In genomic region chr16:181668-182021, GRCh38 we compare ENCODE assay signal across 11 cellular contexts. TPM values are rescaled to one million over a fixed set of nuclear protein-coding genes. Genes with fewer than 3 reads are reported as not detected.
DNase-seq lines count a peak whose midpoint lies in the region; ATAC-seq, FAIRE-seq and TF ChIP-seq lines count a peak whose summit lies in the region.
"Had no signal": no experiment of that assay in that cellular context is flagged by ENCODE, and none has a peak within 500 bp of the region (broad histone marks: within the 10 kb centered on the region; RNA-seq: fewer than 3 reads in every experiment).

No MANE protein-coding gene starts in this region.

- BruUV-seq in Panc1 (replicated peaks; lab: Mats Ljungman, UMichigan) (no TSS peak), endothelial cell of umbilical vein (replicated peaks; lab: Mats Ljungman, UMichigan) (no TSS peak)

- H3K36me3 ChIP-seq in Panc1 (ENCODE audit: control insufficient read depth, insufficient read depth, low read length), result no peaks in the 10 kb centered on the region
- no peaks in the 10 kb centered on the region for H3K36me3 ChIP-seq in endothelial cell of umbilical vein (ENCODE audit: control insufficient read depth in 2 of 2, extremely low read depth in 1 of 2, insufficient read depth in 2 of 2, low read length in 2 of 2)
- H3K36me3 ChIP-seq in smooth muscle cell (ENCODE audit: low read depth), result no peaks in the 10 kb centered on the region

- H3K9me3 Mint-ChIP-seq in activated CD8-positive, alpha-beta T cell treated with anti-CD3 and anti-CD28 coated beads for 36 hours, result no peaks in the 10 kb centered on the region
- no peaks in the 10 kb centered on the region for H3K9me3 Mint-ChIP-seq in activated CD8-positive, alpha-beta T cell treated with anti-CD3 and anti-CD28 coated beads, Interleukin-2, amount 10 ng/mL, durations not matched to agents 7 days and 5 days (ENCODE audit: insufficient read depth)
- H3K9me3 Mint-ChIP-seq: activated T-helper 17 cell treated with anti-CD3 and anti-CD28 coated beads, Interleukin-2, amount 50 U/mL, for 72 hours; immature natural killer cell had no signal

- no peaks in the 10 kb centered on the region for H3K9me1 ChIP-seq in endothelial cell of umbilical vein (replicated peaks; ENCODE audit: control insufficient read depth, extremely low read depth, insufficient read depth, low read length)

- peaks cover 23% of the 10 kb centered on the region for H3K27me3 Mint-ChIP-seq in activated CD8-positive, alpha-beta T cell treated with anti-CD3 and anti-CD28 coated beads for 36 hours
- H3K27me3 Mint-ChIP-seq in activated CD8-positive, alpha-beta T cell treated with anti-CD3 and anti-CD28 coated beads, Interleukin-2, amount 10 ng/mL, durations not matched to agents 7 days and 5 days (ENCODE audit: low read depth), result peaks cover 24% of the 10 kb centered on the region

- no peaks in the 10 kb centered on the region for H4K20me1 ChIP-seq in endothelial cell of umbilical vein (replicated peaks; ENCODE audit: control insufficient read depth, extremely low read depth, insufficient read depth, low read length)
- H4K20me1 ChIP-seq in smooth muscle cell (ENCODE audit: low read depth), result peaks cover 34% of the 10 kb centered on the region

- H3K4me1 ChIP-seq in Panc1 (ENCODE audit: control insufficient read depth, insufficient read depth, low read length), result peaks cover 6% of the 10 kb centered on the region; the same call in 1 of the 2 replicates
- peaks cover 5% of the 10 kb centered on the region for H3K4me1 ChIP-seq in endothelial cell of umbilical vein (ENCODE audit: control insufficient read depth, extremely low read depth, insufficient read depth, low read length)
- H3K4me1 ChIP-seq in smooth muscle cell (ENCODE audit: low read depth), result peaks cover 9% of the 10 kb centered on the region

- no peak overlapping the region for H3K4me2 ChIP-seq in endothelial cell of umbilical vein (ENCODE audit: insufficient read depth, low read length)
- H3K4me2 ChIP-seq in smooth muscle cell, result peak overlapping the region; percentile 89

- 38% methylated on average over 11 of the region's 11 CpGs for WGBS in smooth muscle cell (ENCODE audit: low lambda C conversion rate)

- H3K9me3 ChIP-seq in Panc1 (ENCODE audit: control insufficient read depth, insufficient read depth, low read depth, low read length) (no peaks in the 10 kb centered on the region), endothelial cell of umbilical vein (replicated peaks; ENCODE audit: control insufficient read depth, insufficient read depth, low read length) (no peaks in the 10 kb centered on the region), smooth muscle cell (replicated peaks; ENCODE audit: low read depth) (no peaks in the 10 kb centered on the region)

- POLR2A ChIA-PET in activated CD8-positive, alpha-beta T cell treated with anti-CD3 and anti-CD28 coated beads for 36 hours (lab: Charles Lee), result interaction anchor here (0.7 to 1.3 kb wide), 6 partner anchors 10 to 105 kb away, joined by 3 to 5 read pairs (median 4); no protein-coding TSS in a partner anchor
- POLR2A ChIA-PET in activated CD8-positive, alpha-beta T cell treated with anti-CD3 and anti-CD28 coated beads, Interleukin-2, amount 10 ng/mL, durations not matched to agents 7 days and 5 days (lab: Charles Lee), result interaction anchor here (0.9 kb wide), 1 partner anchor 75 kb away, joined by 3 read pairs; no protein-coding TSS in a partner anchor
- POLR2A ChIA-PET in Panc1 (lab: Charles Lee) (no interaction called here), endothelial cell of umbilical vein (lab: Charles Lee) (no interaction called here)

- in situ Hi-C loops in Panc1 (cut with HindIII; ENCODE audit: low pct_unique_long_range_greater_than_20kb, low sequenced_read_pairs), result no loop called here

- H3K79me2 ChIP-seq in endothelial cell of umbilical vein (ENCODE audit: control insufficient read depth, insufficient read depth, low read length) (no peaks in the 10 kb centered on the region), smooth muscle cell (ENCODE audit: low read depth) (no peaks in the 10 kb centered on the region)

- no peak for FAIRE-seq in endothelial cell of umbilical vein (lab: Jason Lieb, UNC)

- intact Hi-C loops in activated CD8-positive, alpha-beta T cell treated with anti-CD3 and anti-CD28 coated beads for 36 hours (cut with micrococcal nuclease), result loop anchor here (5.0 kb wide), 1 partner anchor 74 kb away; no protein-coding TSS in a partner anchor
- intact Hi-C loops in Panc1 (cut with micrococcal nuclease; ENCODE audit: unreplicated experiment) (loop anchor here (2.0 kb wide), 1 partner anchor 75 kb away; no protein-coding TSS in a partner anchor), endothelial cell of umbilical vein (cut with micrococcal nuclease) (loop anchor here (1.0 to 5.0 kb wide), 4 partner anchors 65 to 171 kb away; partner anchors contain the start of gene AXIN1)

- TF ChIP-seq CTCF in activated CD8-positive, alpha-beta T cell treated with anti-CD3 and anti-CD28 coated beads for 36 hours (IDR thresholded peaks at IDR 0.05), result peak; percentile 53
- TF ChIP-seq CTCF in Panc1 (IDR thresholded peaks at IDR 0.05), result peak; percentile 51
- no peak for TF ChIP-seq CTCF in endothelial cell of umbilical vein (IDR thresholded peaks at IDR 0.05; ENCODE audit: extremely low read depth in 1 of 2, insufficient read depth in 1 of 2, low read depth in 1 of 2, low read length in 2 of 2)
- TF ChIP-seq CTCF in smooth muscle cell (IDR thresholded peaks at IDR 0.05; ENCODE audit: borderline replicate concordance, insufficient read depth, poor library complexity, severe bottlenecking), result no peak

- H3K36me3 Mint-ChIP-seq in activated CD8-positive, alpha-beta T cell treated with anti-CD3 and anti-CD28 coated beads for 36 hours (ENCODE audit: low read depth), result peaks cover 9% of the 10 kb centered on the region
- H3K36me3 Mint-ChIP-seq in activated CD8-positive, alpha-beta T cell treated with anti-CD3 and anti-CD28 coated beads, Interleukin-2, amount 10 ng/mL, durations not matched to agents 7 days and 5 days (ENCODE audit: low read depth), result peaks cover 3% of the 10 kb centered on the region

- DNase-seq in activated CD8-positive, alpha-beta T cell treated with anti-CD3 and anti-CD28 coated beads for 36 hours, result no peak
- DNase-seq in activated CD8-positive, alpha-beta T cell treated with anti-CD3 and anti-CD28 coated beads, Interleukin-2, amount 10 ng/mL, durations not matched to agents 7 days and 5 days, result no peak
- DNase-seq in Panc1 (ENCODE audit: low read depth, low spot score), result no peak
- no peak for DNase-seq in endothelial cell of umbilical vein (ENCODE audit: low read depth, low spot score)
- no peak for DNase-seq in smooth muscle cell (lab: John Stamatoyannopoulos, UW; ENCODE audit: unreplicated experiment)
- no peak for DNase-seq in UCSD-AML1 (lab: John Stamatoyannopoulos, UW; ENCODE audit: unreplicated experiment)
- DNase-seq in HPDE6-E6E7 (ENCODE audit: extremely low spot score), result no peak

- H3F3A ChIP-seq in smooth muscle cell (ENCODE audit: low read depth), result no peaks in the 10 kb centered on the region

- H3K9ac ChIP-seq in endothelial cell of umbilical vein (replicated peaks; ENCODE audit: extremely low read depth, insufficient read depth, low read length), result no peak overlapping the region
- no peak overlapping the region for H3K9ac ChIP-seq in smooth muscle cell (ENCODE audit: low read depth)

- H3K27ac Mint-ChIP-seq in activated CD8-positive, alpha-beta T cell treated with anti-CD3 and anti-CD28 coated beads for 36 hours, result no peak overlapping the region
- H3K27ac Mint-ChIP-seq in activated CD8-positive, alpha-beta T cell treated with anti-CD3 and anti-CD28 coated beads, Interleukin-2, amount 10 ng/mL, durations not matched to agents 7 days and 5 days, result no peak overlapping the region
- H3K27ac Mint-ChIP-seq: activated T-helper 17 cell treated with anti-CD3 and anti-CD28 coated beads, Interleukin-2, amount 50 U/mL, for 72 hours; immature natural killer cell had no signal

- dilution Hi-C loops in endothelial cell of umbilical vein (cut with MboI; ENCODE audit: extremely low pct_ligation_motif_present, low sequenced_read_pairs), result no loop called here

- CTCF ChIA-PET in activated CD8-positive, alpha-beta T cell treated with anti-CD3 and anti-CD28 coated beads for 36 hours (lab: Charles Lee), result interaction anchor here (0.6 to 4.1 kb wide), 23 partner anchors 10 to 116 kb away, joined by 3 to 33 read pairs (median 5); no protein-coding TSS in a partner anchor
- CTCF ChIA-PET in activated CD8-positive, alpha-beta T cell treated with anti-CD3 and anti-CD28 coated beads, Interleukin-2, amount 10 ng/mL, durations not matched to agents 7 days and 5 days (lab: Charles Lee), result interaction anchor here (0.5 to 3.1 kb wide), 12 partner anchors 9 to 143 kb away, joined by 3 to 17 read pairs (median 3); no protein-coding TSS in a partner anchor
- CTCF ChIA-PET in Panc1 (lab: Charles Lee), result interaction anchor here (0.5 to 0.7 kb wide), 2 partner anchors 54 to 84 kb away, joined by 3 to 5 read pairs; no protein-coding TSS in a partner anchor
- CTCF ChIA-PET in endothelial cell of umbilical vein (lab: Charles Lee), result interaction anchor here (2.2 to 3.3 kb wide), 4 partner anchors 64 to 181 kb away, joined by 12 to 41 read pairs (median 20); no protein-coding TSS in a partner anchor

- no peak overlapping the region for H2AFZ ChIP-seq in endothelial cell of umbilical vein (ENCODE audit: low read depth, low read length)
- H2AFZ ChIP-seq in smooth muscle cell (ENCODE audit: low read depth), result no peak overlapping the region

- no peaks in the 10 kb centered on the region for H3K27me3 ChIP-seq in Panc1 (ENCODE audit: control insufficient read depth, insufficient read depth, low read length)
- peaks cover 19 to 25% of the 10 kb centered on the region in 2 experiments for H3K27me3 ChIP-seq in endothelial cell of umbilical vein (ENCODE audit: control insufficient read depth in 2 of 2, insufficient read depth in 2 of 2, low read length in 2 of 2)
- peaks cover 39% of the 10 kb centered on the region for H3K27me3 ChIP-seq in smooth muscle cell (ENCODE audit: low read depth)

- H3K27ac ChIP-seq in Panc1 (ENCODE audit: low read length) (no peak overlapping the region), endothelial cell of umbilical vein (ENCODE audit: insufficient read depth, low read depth, low read length) (no peak overlapping the region), smooth muscle cell (ENCODE audit: low read depth) (no peak overlapping the region)

- no peak for ATAC-seq in activated CD8-positive, alpha-beta T cell treated with anti-CD3 and anti-CD28 coated beads for 36 hours
- ATAC-seq in activated CD8-positive, alpha-beta T cell treated with anti-CD3 and anti-CD28 coated beads, Interleukin-2, amount 10 ng/mL, durations not matched to agents 7 days and 5 days, result no peak
- ATAC-seq in Panc1 (peak; percentile 11), HG02840 (IDR thresholded peaks at IDR 0.05; ENCODE audit: low FRiP score, unreplicated experiment) (no peak)

- H3K4me3 ChIP-seq in Panc1 (ENCODE audit: low read depth in 2 of 2, low read length in 2 of 2) (no peak overlapping the region), endothelial cell of umbilical vein (replicated peaks in 1 of 3; ENCODE audit: insufficient read depth in 1 of 3, low read depth in 1 of 3, low read length in 3 of 3) (no peak overlapping the region), smooth muscle cell (no peak overlapping the region)

- H3K4me3 Mint-ChIP-seq in activated CD8-positive, alpha-beta T cell treated with anti-CD3 and anti-CD28 coated beads for 36 hours, result no peak overlapping the region
- no peak overlapping the region for H3K4me3 Mint-ChIP-seq in activated CD8-positive, alpha-beta T cell treated with anti-CD3 and anti-CD28 coated beads, Interleukin-2, amount 10 ng/mL, durations not matched to agents 7 days and 5 days
- H3K4me3 Mint-ChIP-seq: activated T-helper 17 cell treated with anti-CD3 and anti-CD28 coated beads, Interleukin-2, amount 50 U/mL, for 72 hours had no signal

- no peak for TF ChIP-seq POLR2A in endothelial cell of umbilical vein (IDR thresholded peaks at IDR 0.05; ENCODE audit: low read depth, low read length)

- peaks cover 4% of the 10 kb centered on the region for H3K4me1 Mint-ChIP-seq in activated CD8-positive, alpha-beta T cell treated with anti-CD3 and anti-CD28 coated beads for 36 hours (ENCODE audit: low read depth)
- H3K4me1 Mint-ChIP-seq in activated CD8-positive, alpha-beta T cell treated with anti-CD3 and anti-CD28 coated beads, Interleukin-2, amount 10 ng/mL, durations not matched to agents 7 days and 5 days (ENCODE audit: low read depth), result peaks cover 12% of the 10 kb centered on the region
- H3K4me1 Mint-ChIP-seq: activated T-helper 17 cell treated with anti-CD3 and anti-CD28 coated beads, Interleukin-2, amount 50 U/mL, for 72 hours had no signal

RNA-seq across cellular contexts. Expression of gene HBQ1, which starts 1.4 kb away (rescaled TPM):
- total RNA-seq in activated CD8-positive, alpha-beta T cell treated with anti-CD3 and anti-CD28 coated beads for 36 hours, result 1 to 10 TPM; 2.2 to 3.2 TPM
- total RNA-seq in activated CD8-positive, alpha-beta T cell treated with anti-CD3 and anti-CD28 coated beads, Interleukin-2, amount 10 ng/mL, durations not matched to agents 7 days and 5 days, result not detected
- total RNA-seq in Panc1 (2021; ENCODE audit: unreplicated experiment) (10.4 TPM), endothelial cell of umbilical vein (not detected in 2 replicates), smooth muscle cell (not detected in 2 replicates)
- polyA plus RNA-seq in Panc1 (2012; ENCODE audit: insufficient read length), result 22.1 TPM
- polyA plus RNA-seq in endothelial cell of umbilical vein (0.75 and 2.5 TPM in 2 replicates), smooth muscle cell (not detected in 2 replicates)
- 0.18 and 0.25 TPM in 2 replicates for polyA plus RNA-seq in endothelial cell of umbilical vein (2011; cell fraction: cytosol; rRNA removed)
- 0.78 TPM in 1 of 2 replicates, not detected in the other for polyA plus RNA-seq in endothelial cell of umbilical vein (2011; cell fraction: nucleus; rRNA removed)
- polyA plus RNA-seq in endothelial cell of umbilical vein (2012), result 0.55 and 0.95 TPM in 2 replicates
- 0.90 and 0.93 TPM in 2 replicates for polyA minus RNA-seq in endothelial cell of umbilical vein
- polyA minus RNA-seq in endothelial cell of umbilical vein (2011; cell fraction: cytosol; rRNA and poly(A)+ RNA removed), result not detected
- not detected in 2 replicates for polyA minus RNA-seq in endothelial cell of umbilical vein (2011; cell fraction: nucleus; rRNA and poly(A)+ RNA removed)
- total RNA-seq: activated T-helper 17 cell treated with anti-CD3 and anti-CD28 coated beads, Interleukin-2, amount 50 U/mL, for 72 hours had no signal
- polyA plus RNA-seq: AG04450 had no signal

RNA-seq across cellular contexts. Expression of gene HBA1, which starts 5.2 kb away (rescaled TPM):
- total RNA-seq in activated CD8-positive, alpha-beta T cell treated with anti-CD3 and anti-CD28 coated beads for 36 hours, result not detected
- total RNA-seq in activated CD8-positive, alpha-beta T cell treated with anti-CD3 and anti-CD28 coated beads, Interleukin-2, amount 10 ng/mL, durations not matched to agents 7 days and 5 days, result not detected
- 4.4 TPM for total RNA-seq in Panc1 (2021; ENCODE audit: unreplicated experiment)
- polyA plus RNA-seq in Panc1 (2012; ENCODE audit: insufficient read length), result 4.1 TPM
- total RNA-seq in endothelial cell of umbilical vein, result not detected in 2 replicates
- not detected in 2 replicates for polyA plus RNA-seq in endothelial cell of umbilical vein
- not detected in 2 replicates for polyA plus RNA-seq in endothelial cell of umbilical vein (2011; cell fraction: cytosol; rRNA removed)
- polyA plus RNA-seq in endothelial cell of umbilical vein (2011; cell fraction: nucleus; rRNA removed), result not detected in 2 replicates
- polyA plus RNA-seq in endothelial cell of umbilical vein (2012), result not detected in 2 replicates
- polyA minus RNA-seq in endothelial cell of umbilical vein, result 19.6 and 37.6 TPM in 2 replicates
- polyA minus RNA-seq in endothelial cell of umbilical vein (2011; cell fraction: cytosol; rRNA and poly(A)+ RNA removed), result 3.6 TPM
- polyA minus RNA-seq in endothelial cell of umbilical vein (2011; cell fraction: nucleus; rRNA and poly(A)+ RNA removed), result not detected in 2 replicates
- not detected in 2 replicates for total RNA-seq in smooth muscle cell
- polyA plus RNA-seq in smooth muscle cell, result not detected in 2 replicates
- total RNA-seq: activated T-helper 17 cell treated with anti-CD3 and anti-CD28 coated beads, Interleukin-2, amount 50 U/mL, for 72 hours had no signal
- polyA plus RNA-seq: AG04450 had no signal

RNA-seq across cellular contexts. Expression of gene HBA2, which starts 9.0 kb away (rescaled TPM):
- total RNA-seq in activated CD8-positive, alpha-beta T cell treated with anti-CD3 and anti-CD28 coated beads for 36 hours, result not detected
- not detected for total RNA-seq in activated CD8-positive, alpha-beta T cell treated with anti-CD3 and anti-CD28 coated beads, Interleukin-2, amount 10 ng/mL, durations not matched to agents 7 days and 5 days
- total RNA-seq in Panc1 (2021; ENCODE audit: unreplicated experiment), result not detected
- not detected for polyA plus RNA-seq in Panc1 (2012; ENCODE audit: insufficient read length)
- total RNA-seq in endothelial cell of umbilical vein, result not detected in 2 replicates
- polyA plus RNA-seq in endothelial cell of umbilical vein, result not detected in 2 replicates
- 0.27 TPM in 1 of 2 replicates, not detected in the other for polyA plus RNA-seq in endothelial cell of umbilical vein (2011; cell fraction: cytosol; rRNA removed)
- polyA plus RNA-seq in endothelial cell of umbilical vein (2011; cell fraction: nucleus; rRNA removed), result 0.57 TPM in 1 of 2 replicates, not detected in the other
- polyA plus RNA-seq in endothelial cell of umbilical vein (2012), result not detected in 2 replicates
- polyA minus RNA-seq in endothelial cell of umbilical vein, result 16.8 and 19.2 TPM in 2 replicates
- 6.0 TPM for polyA minus RNA-seq in endothelial cell of umbilical vein (2011; cell fraction: cytosol; rRNA and poly(A)+ RNA removed)
- not detected in 2 replicates for polyA minus RNA-seq in endothelial cell of umbilical vein (2011; cell fraction: nucleus; rRNA and poly(A)+ RNA removed)
- total RNA-seq in smooth muscle cell, result not detected in 2 replicates
- not detected in 2 replicates for polyA plus RNA-seq in smooth muscle cell
- total RNA-seq: activated T-helper 17 cell treated with anti-CD3 and anti-CD28 coated beads, Interleukin-2, amount 50 U/mL, for 72 hours had no signal
- polyA plus RNA-seq: AG04450 had no signal

RNA-seq across cellular contexts. Expression of gene HBM, which starts 15.9 kb away (rescaled TPM):
- not detected for total RNA-seq in activated CD8-positive, alpha-beta T cell treated with anti-CD3 and anti-CD28 coated beads for 36 hours
- total RNA-seq in activated CD8-positive, alpha-beta T cell treated with anti-CD3 and anti-CD28 coated beads, Interleukin-2, amount 10 ng/mL, durations not matched to agents 7 days and 5 days, result not detected
- total RNA-seq in Panc1 (2021; ENCODE audit: unreplicated experiment) (not detected), endothelial cell of umbilical vein (not detected in 2 replicates), smooth muscle cell (not detected in 2 replicates)
- polyA plus RNA-seq in Panc1 (2012; ENCODE audit: insufficient read length), result not detected
- polyA plus RNA-seq in endothelial cell of umbilical vein (not detected in 2 replicates), smooth muscle cell (0.40 TPM in 1 of 2 replicates, not detected in the other)
- not detected in 2 replicates for polyA plus RNA-seq in endothelial cell of umbilical vein (2011; cell fraction: cytosol; rRNA removed)
- polyA plus RNA-seq in endothelial cell of umbilical vein (2011; cell fraction: nucleus; rRNA removed), result not detected in 2 replicates
- polyA plus RNA-seq in endothelial cell of umbilical vein (2012), result not detected in 2 replicates
- polyA minus RNA-seq in endothelial cell of umbilical vein, result not detected in 2 replicates
- not detected for polyA minus RNA-seq in endothelial cell of umbilical vein (2011; cell fraction: cytosol; rRNA and poly(A)+ RNA removed)
- polyA minus RNA-seq in endothelial cell of umbilical vein (2011; cell fraction: nucleus; rRNA and poly(A)+ RNA removed), result not detected in 2 replicates
- total RNA-seq: activated T-helper 17 cell treated with anti-CD3 and anti-CD28 coated beads, Interleukin-2, amount 50 U/mL, for 72 hours had no signal
- polyA plus RNA-seq: AG04450 had no signal

RNA-seq across cellular contexts. Expression of gene HBZ, which starts 29.2 kb away (rescaled TPM):
- total RNA-seq in activated CD8-positive, alpha-beta T cell treated with anti-CD3 and anti-CD28 coated beads for 36 hours, result not detected
- not detected for total RNA-seq in activated CD8-positive, alpha-beta T cell treated with anti-CD3 and anti-CD28 coated beads, Interleukin-2, amount 10 ng/mL, durations not matched to agents 7 days and 5 days
- 1.1 TPM for total RNA-seq in Panc1 (2021; ENCODE audit: unreplicated experiment)
- polyA plus RNA-seq in Panc1 (2012; ENCODE audit: insufficient read length), result not detected
- not detected in 2 replicates for total RNA-seq in endothelial cell of umbilical vein
- not detected in 2 replicates for polyA plus RNA-seq in endothelial cell of umbilical vein
- polyA plus RNA-seq in endothelial cell of umbilical vein (2011; cell fraction: cytosol; rRNA removed), result not detected in 2 replicates
- not detected in 2 replicates for polyA plus RNA-seq in endothelial cell of umbilical vein (2011; cell fraction: nucleus; rRNA removed)
- not detected in 2 replicates for polyA plus RNA-seq in endothelial cell of umbilical vein (2012)
- 6.1 and 13.1 TPM in 2 replicates for polyA minus RNA-seq in endothelial cell of umbilical vein
- not detected for polyA minus RNA-seq in endothelial cell of umbilical vein (2011; cell fraction: cytosol; rRNA and poly(A)+ RNA removed)
- not detected in 2 replicates for polyA minus RNA-seq in endothelial cell of umbilical vein (2011; cell fraction: nucleus; rRNA and poly(A)+ RNA removed)
- total RNA-seq in smooth muscle cell, result not detected in 2 replicates
- not detected in 2 replicates for polyA plus RNA-seq in smooth muscle cell
- total RNA-seq: activated T-helper 17 cell treated with anti-CD3 and anti-CD28 coated beads, Interleukin-2, amount 50 U/mL, for 72 hours had no signal
- polyA plus RNA-seq: AG04450, immature natural killer cell had no signal

Comparison
In these comparisons a context has a peak if more than half of its experiments do, and no peak if none do; other contexts are left out.
1. CTCF ChIP-seq: peak in activated CD8-positive, alpha-beta T cell treated with anti-CD3 and anti-CD28 coated beads for 36 hours (single experiment) and Panc1 (single experiment); none in endothelial cell of umbilical vein (0 of 2) and smooth muscle cell (single experiment).
2. POLR2A ChIA-PET loops: an anchor here in activated CD8-positive, alpha-beta T cell treated with anti-CD3 and anti-CD28 coated beads for 36 hours (0.7 to 1.3 kb wide) and activated CD8-positive, alpha-beta T cell treated with anti-CD3 and anti-CD28 coated beads, Interleukin-2, amount 10 ng/mL, durations not matched to agents 7 days and 5 days (0.9 kb wide); none called in Panc1 and endothelial cell of umbilical vein.